ENCODE assay signal across 1 cellular context in genomic region chr16:77822656-77823055, GRCh38.
TF ChIP-seq lines count a peak whose summit lies in the region.

No MANE protein-coding gene starts in this region.

TF ChIP-seq in GM23338, 12 proteins besides CTCF, POLR2A, EP300 and RAD21 (continued from another document):
- TF ChIP-seq, protein P1, sequence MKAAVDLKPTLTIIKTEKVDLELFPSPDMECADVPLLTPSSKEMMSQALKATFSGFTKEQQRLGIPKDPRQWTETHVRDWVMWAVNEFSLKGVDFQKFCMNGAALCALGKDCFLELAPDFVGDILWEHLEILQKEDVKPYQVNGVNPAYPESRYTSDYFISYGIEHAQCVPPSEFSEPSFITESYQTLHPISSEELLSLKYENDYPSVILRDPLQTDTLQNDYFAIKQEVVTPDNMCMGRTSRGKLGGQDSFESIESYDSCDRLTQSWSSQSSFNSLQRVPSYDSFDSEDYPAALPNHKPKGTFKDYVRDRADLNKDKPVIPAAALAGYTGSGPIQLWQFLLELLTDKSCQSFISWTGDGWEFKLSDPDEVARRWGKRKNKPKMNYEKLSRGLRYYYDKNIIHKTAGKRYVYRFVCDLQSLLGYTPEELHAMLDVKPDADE (IDR thresholded peaks at IDR 0.05), result no peak
- no peak for TF ChIP-seq EZH2 (IDR thresholded peaks at IDR 0.05; ENCODE audit: low read depth, unreplicated experiment)
- TF ChIP-seq NANOG (IDR thresholded peaks at IDR 0.05; ENCODE audit: borderline replicate concordance), result no peak
- TF ChIP-seq EZH2phosphoT487 (IDR thresholded peaks at IDR 0.05; ENCODE audit: unreplicated experiment), result no peak
